In genomic region chr14:76962303-76962660, GRCh38 we compare ENCODE assay signal across 8 cellular contexts.
DNase-seq lines count a peak whose midpoint lies in the region; ATAC-seq and TF ChIP-seq lines count a peak whose summit lies in the region.

No MANE protein-coding gene starts in this region.

- H3K4me2 ChIP-seq in GM23248 (ENCODE audit: unreplicated experiment) (peak overlapping the region; percentile 89), skeletal muscle satellite cell (ENCODE audit: low read length) (peak overlapping the region; percentile 81)

- POLR2A ChIA-PET in WTC11 (lab: Charles Lee): interaction anchor here (0.6 to 4.3 kb wide), 24 partner anchors 9 to 92 kb away, joined by 3 to 45 read pairs (median 6); partner anchors contain the start of gene IRF2BPL

- no peaks in the 10 kb centered on the region for H3K9me3 ChIP-seq in GM23248 (ENCODE audit: low read depth)
- no peaks in the 10 kb centered on the region for H3K9me3 ChIP-seq in skeletal muscle satellite cell (replicated peaks; ENCODE audit: low read length)
- H3K9me3 ChIP-seq in WERI-Rb-1 (ENCODE audit: severe bottlenecking): no peaks in the 10 kb centered on the region

- H3K9ac ChIP-seq in GM23248 (peak overlapping the region; percentile 78), skeletal muscle satellite cell (ENCODE audit: low read depth, low read length) (peak overlapping the region; percentile 83)

- H3K9me2 ChIP-seq in GM23248 (ENCODE audit: insufficient read depth): no peaks in the 10 kb centered on the region

- H3K27ac Mint-ChIP-seq in WTC11: peak overlapping the region; percentile 100

- H3K4me3 ChIP-seq in GM23248: peak overlapping the region; percentile 72
- H3K4me3 ChIP-seq in skeletal muscle satellite cell (ENCODE audit: low read length): peak overlapping the region; percentile 58
- no peak overlapping the region for H3K4me3 ChIP-seq in WERI-Rb-1 (ENCODE audit: low read depth, low read length)

- no peaks in the 10 kb centered on the region for H3K79me2 ChIP-seq in GM23248 (ENCODE audit: insufficient read depth)

- H2AFZ ChIP-seq in GM23248: peak overlapping the region; percentile 76

- peak overlapping the region; percentile 59 for H3K4me3 Mint-ChIP-seq in WTC11

- 90 to 96% methylated on average over 1 of the region's 1 CpG for WGBS in GM23248 (ENCODE audit: low coverage in 1 of 2, low lambda C conversion rate in 2 of 2, missing lambda C conversion rate in 2 of 2), 2 experiments

- peaks cover 87% of the 10 kb centered on the region for H3K4me1 Mint-ChIP-seq in WTC11

- peaks cover 36% of the 10 kb centered on the region for H3F3A ChIP-seq in GM23248 (ENCODE audit: insufficient read depth)

- TF ChIP-seq CTCF in WTC11 (IDR thresholded peaks at IDR 0.05) (no peak), WERI-Rb-1 (IDR thresholded peaks at IDR 0.05; ENCODE audit: low read depth, low read length) (no peak)

- DNase-seq in GM23248: no peak
- no peak for DNase-seq in WTC11 (ENCODE audit: low spot score)
- no peak for DNase-seq in left ventricle myocardium superior
- no peak for DNase-seq in NCI-H526 treated with DMSO at 0.1 percent for 48 hours (lab: John Stamatoyannopoulos, UW)
- DNase-seq in HuH-7.5 (ENCODE audit: low spot score): no peak
- no peak for DNase-seq in WERI-Rb-1
- DNase-seq in GM19240 (ENCODE audit: insufficient read length, low spot score): no peak

- H3K36me3 Mint-ChIP-seq in WTC11: no peaks in the 10 kb centered on the region

- H3K27ac ChIP-seq in GM23248: peak overlapping the region; percentile 88
- no peak overlapping the region for H3K27ac ChIP-seq in WERI-Rb-1

- ATAC-seq in WTC11 (no peak), left ventricle myocardium superior (peak; percentile 3)

- H4K20me1 ChIP-seq in GM23248 (ENCODE audit: insufficient read depth): no peaks in the 10 kb centered on the region

- no peaks in the 10 kb centered on the region for H3K36me3 ChIP-seq in GM23248 (ENCODE audit: low read depth)
- no peaks in the 10 kb centered on the region for H3K36me3 ChIP-seq in skeletal muscle satellite cell (ENCODE audit: insufficient read depth, low read length)
- no peaks in the 10 kb centered on the region for H3K36me3 ChIP-seq in WERI-Rb-1

- in situ Hi-C loops in GM23248 (cut with MboI): no loop called here

- intact Hi-C loops in left ventricle myocardium superior (cut with micrococcal nuclease): no loop called here

- no peaks in the 10 kb centered on the region for H3K9me3 Mint-ChIP-seq in WTC11

- peaks cover 32% of the 10 kb centered on the region for H3K4me1 ChIP-seq in GM23248 (ENCODE audit: insufficient read depth)
- H3K4me1 ChIP-seq in skeletal muscle satellite cell (ENCODE audit: control insufficient read depth, insufficient read depth, low read length): peaks cover 44% of the 10 kb centered on the region

- no peaks in the 10 kb centered on the region for H3K27me3 Mint-ChIP-seq in WTC11 (ENCODE audit: low read depth)

- H3K27me3 ChIP-seq in GM23248 (replicated peaks; ENCODE audit: insufficient read depth) (no peaks in the 10 kb centered on the region), skeletal muscle satellite cell (ENCODE audit: control insufficient read depth, insufficient read depth, low read length) (no peaks in the 10 kb centered on the region), WERI-Rb-1 (ENCODE audit: insufficient read depth, low read depth, severe bottlenecking) (no peaks in the 10 kb centered on the region)

- CTCF ChIA-PET in WTC11 (lab: Charles Lee): interaction anchor here (0.8 to 2.4 kb wide), 38 partner anchors 9 to 133 kb away, joined by 3 to 26 read pairs (median 8); no protein-coding TSS in a partner anchor

TF ChIP-seq in WTC11, 78 proteins besides CTCF, POLR2A, EP300 and RAD21:
- TF ChIP-seq ZNF232 (CRISPR knock-in tag; IDR thresholded peaks at IDR 0.05) (0 out of 2 replicates have a peak, but pooled peaks have one; percentile 5), ZNF219 (CRISPR knock-in tag; IDR thresholded peaks at IDR 0.05; ENCODE audit: borderline replicate concordance) (no peak), MYBL2 (CRISPR knock-in tag; IDR thresholded peaks at IDR 0.05) (no peak)
